Comparison of ENCODE assay signal across 17 cellular contexts in genomic region chr4:7699825-7700224, GRCh38.
DNase-seq lines count a peak whose midpoint lies in the region; ATAC-seq and TF ChIP-seq lines count a peak whose summit lies in the region.
"Had no signal": no experiment of that assay in that cellular context is flagged by ENCODE, and none has a peak within 500 bp of the region (broad histone marks: within the 10 kb centered on the region; RNA-seq: fewer than 3 reads in every experiment).

No MANE protein-coding gene starts in this region.

- in situ Hi-C loops in mammary epithelial cell (cut with MboI; ENCODE audit: low sequenced_read_pairs in 2 of 2) = loop anchor here in 1 of 2 donors (25.0 kb wide), 1 partner anchor 513 kb away; the partner anchor contains the start of gene SORCS2

- no peak overlapping the region for H4K8ac ChIP-seq in neuronal stem cell (ENCODE audit: low read depth, low read length)

- peak overlapping the region; percentile 4 for H2BK12ac ChIP-seq in neuronal stem cell (ENCODE audit: low read length)

- ATAC-seq in GM18520 (IDR thresholded peaks at IDR 0.05; ENCODE audit: unreplicated experiment) = no peak
- ATAC-seq: GM12878 had no signal

- no peak for TF ChIP-seq CTCF in mammary epithelial cell (conservative IDR thresholded peaks at IDR 0.05 in 1 of 2, IDR thresholded peaks at IDR 0.05 in 1 of 2; ENCODE audit: extremely low read depth in 1 of 2, insufficient read depth in 1 of 2, low read depth in 1 of 2, low read length in 2 of 2)
- no peak for TF ChIP-seq CTCF in breast epithelium (IDR thresholded peaks at IDR 0.05)
- no peak for TF ChIP-seq CTCF in RWPE1 (conservative IDR thresholded peaks at IDR 0.05; ENCODE audit: low read depth)
- no peak for TF ChIP-seq CTCF in sigmoid colon (IDR thresholded peaks at IDR 0.05)

- TF ChIP-seq EP300 in sigmoid colon (IDR thresholded peaks at IDR 0.05) = no peak

- BruUV-seq in mammary epithelial cell (replicated peaks; lab: Mats Ljungman, UMichigan) = no TSS peak

- intact Hi-C loops in mammary epithelial cell (cut with micrococcal nuclease) = no loop called here
- intact Hi-C loops in breast epithelium (cut with DNase I; ENCODE audit: low total_unique reads) = no loop called here
- intact Hi-C loops in sigmoid colon (cut with DNase I) = no loop called here

- H2AFZ ChIP-seq in mammary epithelial cell (ENCODE audit: low read depth, low read length) (no peak overlapping the region), neuronal stem cell (ENCODE audit: low read length) (no peak overlapping the region)
- H2AFZ ChIP-seq: GM23248 had no signal

- no peaks in the 10 kb centered on the region for H3K9me3 ChIP-seq in mammary epithelial cell (replicated peaks; ENCODE audit: insufficient read depth, low read length)
- H3K9me3 ChIP-seq in breast epithelium = no peaks in the 10 kb centered on the region
- H3K9me3 ChIP-seq in neuronal stem cell (replicated peaks in 1 of 2; ENCODE audit: control insufficient read depth in 2 of 2, insufficient read depth in 1 of 2, low read depth in 1 of 2, low read length in 2 of 2) = no peaks in the 10 kb centered on the region
- H3K9me3 ChIP-seq in sigmoid colon = no peaks in the 10 kb centered on the region

- no peaks in the 10 kb centered on the region for H4K20me1 ChIP-seq in mammary epithelial cell (ENCODE audit: insufficient read depth, low read length)

- WGBS in mammary epithelial cell (ENCODE audit: low coverage, missing lambda C conversion rate) = 83% methylated on average over 10 of the region's 10 CpGs
- WGBS in neuronal stem cell (ENCODE audit: extremely low coverage in 2 of 2, insufficient read length in 2 of 2, insufficient replicate concordance in 1 of 2), 2 donors = no CpG with 5 or more reads among the region's 10 CpGs
- 74 to 81% methylated on average over 10 of the region's 10 CpGs for WGBS in sigmoid colon, 2 donors

- TF ChIP-seq POLR2A in breast epithelium (IDR thresholded peaks at IDR 0.05) (no peak), sigmoid colon (IDR thresholded peaks at IDR 0.05) (no peak)

- H3K14ac ChIP-seq in neuronal stem cell (ENCODE audit: low read length) = peak overlapping the region; percentile 15

- POLR2A ChIA-PET in RWPE1 (lab: Yijun Ruan, JAX; ENCODE audit: low non-redundant PET) = no interaction called here

- H4K91ac ChIP-seq in neuronal stem cell (ENCODE audit: low read depth, low read length, poor library complexity) = no peak overlapping the region

- H3K27me3 ChIP-seq in mammary epithelial cell (ENCODE audit: insufficient read depth, low read length) (no peaks in the 10 kb centered on the region), breast epithelium (peaks cover 0 to 4% of the 10 kb centered on the region in 2 donors), neuronal stem cell (ENCODE audit: control insufficient read depth in 3 of 3, insufficient read depth in 3 of 3, low read depth in 1 of 3, low read length in 3 of 3) (peaks cover 0 to 13% (median 0%) of the 10 kb centered on the region in 3 experiments), sigmoid colon (peaks cover 0 to 11% (median 0%) of the 10 kb centered on the region in 3 donors)

- H3K4me3 ChIP-seq in mammary epithelial cell (replicated peaks in 1 of 3; ENCODE audit: insufficient read depth in 1 of 3, low read depth in 2 of 3, low read length in 3 of 3) (no peak overlapping the region), breast epithelium (no peak overlapping the region), neuronal stem cell (ENCODE audit: low read length in 2 of 2) (peak overlapping the region in 1 of 2 donors; percentile 18), sigmoid colon (no peak overlapping the region)
- H3K4me3 ChIP-seq: GM12878, GM23248 had no signal

- no peak overlapping the region for H2BK5ac ChIP-seq in neuronal stem cell (ENCODE audit: low read length)

- dilution Hi-C loops in mammary epithelial cell (cut with HindIII; ENCODE audit: low sequenced_read_pairs) = loop anchor here (5.0 to 10.0 kb wide), 2 partner anchors 77 to 175 kb away; no protein-coding TSS in a partner anchor

- no peak overlapping the region for H2BK15ac ChIP-seq in neuronal stem cell (ENCODE audit: low read length)

- H3K27ac ChIP-seq in mammary epithelial cell (ENCODE audit: insufficient read depth, low read depth, low read length) (no peak overlapping the region), breast epithelium (no peak overlapping the region), RWPE1 (peak overlapping the region; percentile 59), neuronal stem cell (replicated peaks; ENCODE audit: low read length) (no peak overlapping the region), sigmoid colon (no peak overlapping the region)
- H3K27ac ChIP-seq: GM23248 had no signal

- H3K36me3 ChIP-seq in mammary epithelial cell (ENCODE audit: insufficient read depth, low read length) = no peaks in the 10 kb centered on the region
- H3K36me3 ChIP-seq in breast epithelium = no peaks in the 10 kb centered on the region
- no peaks in the 10 kb centered on the region for H3K36me3 ChIP-seq in neuronal stem cell (replicated peaks in 1 of 2; ENCODE audit: control insufficient read depth in 2 of 2, insufficient read depth in 2 of 2, low read length in 2 of 2)
- no peaks in the 10 kb centered on the region for H3K36me3 ChIP-seq in sigmoid colon

- H3K79me1 ChIP-seq in neuronal stem cell (ENCODE audit: low read depth, low read length) = no peaks in the 10 kb centered on the region

- H3K79me2 ChIP-seq in mammary epithelial cell (ENCODE audit: insufficient read depth, low read length) = no peaks in the 10 kb centered on the region

- CTCF ChIA-PET in mammary epithelial cell (lab: Charles Lee; ENCODE audit: low non-redundant PET) = no interaction called here
- CTCF ChIA-PET in RWPE1 (lab: Yijun Ruan, JAX) = no interaction called here

- H3K9ac ChIP-seq in mammary epithelial cell (ENCODE audit: insufficient read depth, low read length) = no peak overlapping the region
- peak overlapping the region; percentile 38 for H3K9ac ChIP-seq in neuronal stem cell (ENCODE audit: low read depth, low read length, poor library complexity)

- H3K18ac ChIP-seq in neuronal stem cell (ENCODE audit: low read length) = peak overlapping the region; percentile 24

- no peak overlapping the region for H3K4ac ChIP-seq in neuronal stem cell (ENCODE audit: low read length)

- DNase-seq in mammary epithelial cell (no peak), breast epithelium (ENCODE audit: low spot score in 2 of 2) (no peak), RWPE1 (ENCODE audit: low spot score) (no peak), neuronal stem cell (ENCODE audit: low spot score) (no peak), sigmoid colon (no peak), NCI-H2081 treated with DMSO at 0.1 percent for 48 hours (lab: John Stamatoyannopoulos, UW) (no peak)
- DNase-seq: C1 segment of cervical spinal cord; CD4-positive, CD25-positive, alpha-beta regulatory T cell; CD8-positive, alpha-beta memory T cell; COR-L47; DMS 273 treated with DMSO at 0.1 percent for 48 hours; DMS53; DND-41; HCEC 1CT had no signal

- peak overlapping the region; percentile 30 for H2AK5ac ChIP-seq in neuronal stem cell (ENCODE audit: low read depth, low read length)

- H3K4me1 ChIP-seq in mammary epithelial cell (ENCODE audit: insufficient read depth, low read length) = peaks cover 35% of the 10 kb centered on the region
- H3K4me1 ChIP-seq in breast epithelium = peaks cover 0 to 4% of the 10 kb centered on the region in 2 donors
- peaks cover 4 to 14% of the 10 kb centered on the region in 2 donors for H3K4me1 ChIP-seq in neuronal stem cell (ENCODE audit: control insufficient read depth in 2 of 2, insufficient read depth in 1 of 2, low read depth in 1 of 2, low read length in 2 of 2)
- H3K4me1 ChIP-seq in sigmoid colon = no peaks in the 10 kb centered on the region

- H3K23ac ChIP-seq in neuronal stem cell (ENCODE audit: low read depth, low read length, poor library complexity) = peak overlapping the region; percentile 25

- no peak overlapping the region for H2BK120ac ChIP-seq in neuronal stem cell (ENCODE audit: low read depth, low read length)

- H3K4me2 ChIP-seq in mammary epithelial cell (ENCODE audit: insufficient read depth, low read depth, low read length) = peak overlapping the region; percentile 34
- no peak overlapping the region for H3K4me2 ChIP-seq in neuronal stem cell (ENCODE audit: insufficient read depth, low read length, poor library complexity, severe bottlenecking)
